Comparison of ENCODE assay signal across 8 cellular contexts in the genomic region with DNA sequence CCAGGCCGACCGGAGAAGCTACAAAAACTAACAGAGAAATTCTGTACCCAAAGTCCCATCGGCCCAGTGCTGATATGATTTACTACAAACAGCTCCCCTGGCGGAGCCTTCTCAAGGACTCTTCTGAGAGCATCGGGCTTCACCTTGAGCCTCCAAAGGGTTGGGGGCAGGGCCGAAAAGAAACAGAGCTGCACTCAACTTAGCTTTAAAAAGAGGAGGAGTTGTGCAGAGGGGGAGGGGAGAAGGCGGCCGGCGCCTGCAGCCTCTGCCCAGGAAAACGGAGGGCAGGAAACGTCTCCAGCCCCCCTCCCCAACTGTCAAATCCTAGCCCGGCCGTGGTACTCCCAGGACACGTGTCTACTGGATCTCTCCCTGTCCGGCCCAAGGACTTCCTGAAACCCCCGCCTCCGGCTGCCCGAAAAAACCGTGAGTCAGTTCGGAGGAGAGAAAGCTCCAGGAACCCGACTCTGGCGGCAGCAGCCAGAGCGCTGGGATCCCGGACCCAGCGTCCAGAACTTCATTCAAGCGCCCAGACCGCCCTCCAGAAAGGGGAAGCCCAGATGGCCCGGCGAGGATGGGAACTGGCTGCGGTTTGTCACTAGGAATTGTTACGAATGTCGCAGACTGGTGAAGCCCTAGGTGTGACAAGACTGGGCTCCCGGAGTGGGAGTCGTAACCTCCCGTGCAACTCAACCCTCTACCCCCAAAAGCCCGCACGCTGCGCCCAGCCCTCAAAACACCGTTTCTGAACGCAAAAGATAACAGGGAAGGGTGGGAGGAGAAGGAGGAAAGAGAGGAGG. TPM values are rescaled to one million over a fixed set of nuclear protein-coding genes. Genes with fewer than 3 reads are reported as not detected.
DNase-seq lines count a peak whose midpoint lies in the region; ATAC-seq and TF ChIP-seq lines count a peak whose summit lies in the region.

No MANE protein-coding gene starts in this region.

- H3K27me3 ChIP-seq in kidney epithelial cell (ENCODE audit: control insufficient read depth, insufficient read depth, low read length), result no peaks in the 10 kb centered on the region

- POLR2A ChIA-PET in activated CD4-positive, alpha-beta T cell treated with anti-CD3 and anti-CD28 coated beads for 36 hours (lab: Charles Lee), result no interaction called here
- POLR2A ChIA-PET in RWPE1 (lab: Yijun Ruan, JAX; ENCODE audit: low non-redundant PET), result no interaction called here

- intact Hi-C loops in activated CD4-positive, alpha-beta T cell treated with anti-CD3 and anti-CD28 coated beads for 36 hours (cut with DNase I, micrococcal nuclease), result no loop called here

- H3K36me3 ChIP-seq in kidney epithelial cell (ENCODE audit: control insufficient read depth, insufficient read depth, low read length), result no peaks in the 10 kb centered on the region

- peak overlapping the region; percentile 41 for H3K27ac ChIP-seq in RWPE1
- H3K27ac ChIP-seq in coronary artery, result peak overlapping the region; percentile 84 to 85

- no peak overlapping the region for H3K27ac Mint-ChIP-seq in activated CD4-positive, alpha-beta T cell treated with anti-CD3 and anti-CD28 coated beads for 36 hours

- TF ChIP-seq CTCF in RWPE1 (conservative IDR thresholded peaks at IDR 0.05; ENCODE audit: low read depth), result peak; percentile 49
- no peak for TF ChIP-seq CTCF in coronary artery (IDR thresholded peaks at IDR 0.05)
- TF ChIP-seq CTCF in kidney epithelial cell (IDR thresholded peaks at IDR 0.05; ENCODE audit: insufficient read depth, low read length, poor library complexity, severe bottlenecking), result peak; percentile 58

- peaks cover 45% of the 10 kb centered on the region for H3K27me3 Mint-ChIP-seq in activated CD4-positive, alpha-beta T cell treated with anti-CD3 and anti-CD28 coated beads for 36 hours

- peak; percentile 66 for DNase-seq in activated CD4-positive, alpha-beta T cell treated with anti-CD3 and anti-CD28 coated beads for 36 hours
- DNase-seq in activated CD4-positive, alpha-beta T cell treated with anti-CD3 and anti-CD28 coated beads for 1 hour, result no peak
- peak; percentile 69 for DNase-seq in RWPE1 (ENCODE audit: low spot score)
- peak; percentile 87 for DNase-seq in coronary artery (ENCODE audit: low spot score)
- DNase-seq in kidney epithelial cell (ENCODE audit: low read depth), result peak; percentile 72
- DNase-seq in stimulated activated CD4-positive, alpha-beta T cell treated with anti-CD3 and anti-CD28 coated beads, Interleukin-4, amount 100 ng/mL, for 1 hour, result peak; percentile 5

- H3K4me3 ChIP-seq in coronary artery, result peak overlapping the region; percentile 82
- H3K4me3 ChIP-seq in kidney epithelial cell (ENCODE audit: low read depth, low read length), result peak overlapping the region; percentile 56

- peak; percentile 84 for ATAC-seq in activated CD4-positive, alpha-beta T cell treated with anti-CD3 and anti-CD28 coated beads for 36 hours
- ATAC-seq in HG02981 (IDR thresholded peaks at IDR 0.05; ENCODE audit: unreplicated experiment), result peak; percentile 55
- no peak for ATAC-seq in GM21723 (IDR thresholded peaks at IDR 0.05; ENCODE audit: unreplicated experiment)

- no peaks in the 10 kb centered on the region for H3K36me3 Mint-ChIP-seq in activated CD4-positive, alpha-beta T cell treated with anti-CD3 and anti-CD28 coated beads for 36 hours (ENCODE audit: low read depth)

- peak overlapping the region; percentile 66 for H3K4me3 Mint-ChIP-seq in activated CD4-positive, alpha-beta T cell treated with anti-CD3 and anti-CD28 coated beads for 36 hours

- CTCF ChIA-PET in activated CD4-positive, alpha-beta T cell treated with anti-CD3 and anti-CD28 coated beads for 36 hours (lab: Charles Lee), result no interaction called here
- CTCF ChIA-PET in RWPE1 (lab: Yijun Ruan, JAX), result interaction anchor here (0.7 to 1.5 kb wide), 5 partner anchors 12 to 648 kb away, joined by 3 to 5 read pairs (median 4); no protein-coding TSS in a partner anchor

- H3K9me3 Mint-ChIP-seq in activated CD4-positive, alpha-beta T cell treated with anti-CD3 and anti-CD28 coated beads for 36 hours (ENCODE audit: low read depth), result no peaks in the 10 kb centered on the region

- peaks cover 25% of the 10 kb centered on the region for H3K4me1 Mint-ChIP-seq in activated CD4-positive, alpha-beta T cell treated with anti-CD3 and anti-CD28 coated beads for 36 hours

RNA-seq across cellular contexts. Expression of a gene that starts 1.0 kb away (rescaled TPM):
- not detected for total RNA-seq in activated CD4-positive, alpha-beta T cell treated with anti-CD3 and anti-CD28 coated beads for 36 hours
- 3.4 and 3.5 TPM in 2 replicates for total RNA-seq in kidney epithelial cell
